Comparison of ENCODE assay signal across 24 cellular contexts in the genomic region with DNA sequence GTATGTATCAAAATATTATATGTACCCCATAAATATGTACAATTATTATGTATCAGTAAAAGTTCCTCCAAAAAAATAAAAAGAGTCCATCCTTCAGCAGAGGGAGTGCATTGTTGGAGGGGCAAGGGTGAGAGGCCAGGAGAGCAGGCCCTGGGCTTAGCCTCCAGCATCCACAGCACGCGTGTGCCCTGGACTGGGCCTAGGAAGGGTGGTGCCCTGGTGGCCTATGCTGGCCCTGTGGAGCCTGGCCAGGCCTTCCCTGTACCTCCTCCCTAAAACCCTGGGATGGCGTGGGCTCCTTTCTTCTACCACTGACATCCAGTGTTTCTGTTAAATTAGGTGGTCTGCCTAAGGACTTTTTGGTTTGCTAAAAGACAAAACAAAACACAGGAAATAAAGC.
"Had no signal": no experiment of that assay in that cellular context is flagged by ENCODE, and none has a peak within 500 bp of the region (broad histone marks: within the 10 kb centered on the region; RNA-seq: fewer than 3 reads in every experiment).

No MANE protein-coding gene starts in this region.

- DNase-seq: activated CD4-positive, alpha-beta T cell treated with anti-CD3 and anti-CD28 coated beads, Interleukin-2, amount 10 ng/mL, durations not matched to agents 24 days and 14 days; activated CD4-positive, alpha-beta T cell treated with anti-CD3 and anti-CD28 coated beads, Interleukin-2, amount 50 U/mL, for 4 hours; activated CD8-positive, alpha-beta T cell treated with anti-CD3 and anti-CD28 coated beads for 36 hours; activated gamma-delta T cell treated with Interleukin-2 at 50 U/mL for 16 hours; activated naive CD4-positive, alpha-beta T cell treated with anti-CD3 and anti-CD28 coated beads for 36 hours; activated naive CD8-positive, alpha-beta T cell treated with anti-CD3 and anti-CD28 coated beads for 36 hours; activated T-cell treated with anti-CD3 and anti-CD28 coated beads, Interleukin-2, amount 50 U/mL, for 1 hour; activated T-cell treated with anti-CD3 and anti-CD28 coated beads, Interleukin-2, amount 50 U/mL, for 72 hours; amniotic stem cell; aorta; brain microvascular endothelial cell; central memory CD4-positive, alpha-beta T cell; NCI-H1048; NCI-H1105 treated with DMSO at 0.1 percent for 48 hours; NCI-H1436 treated with DMSO at 0.1 percent for 48 hours; NCI-H1694 treated with DMSO at 0.1 percent for 48 hours; NCI-H2029; NCI-H524 treated with DMSO at 0.1 percent for 48 hours; PC-9; Right ventricle myocardium superior; SW 1271; T-helper 1 cell; T1000 had no signal

- H3K27ac ChIP-seq: brain microvascular endothelial cell, PC-9 had no signal

- H3K4me2 ChIP-seq: PC-9 had no signal

- H3K27ac Mint-ChIP-seq: activated CD4-positive, alpha-beta T cell treated with anti-CD3 and anti-CD28 coated beads, Interleukin-2, amount 10 ng/mL, durations not matched to agents 24 days and 14 days; activated CD8-positive, alpha-beta T cell treated with anti-CD3 and anti-CD28 coated beads for 36 hours; activated naive CD4-positive, alpha-beta T cell treated with anti-CD3 and anti-CD28 coated beads for 36 hours; activated naive CD8-positive, alpha-beta T cell treated with anti-CD3 and anti-CD28 coated beads for 36 hours; activated T-cell treated with anti-CD3 and anti-CD28 coated beads, Interleukin-2, amount 50 U/mL, for 72 hours; activated T-helper 17 cell treated with anti-CD3 and anti-CD28 coated beads, Interleukin-2, amount 50 U/mL, for 72 hours had no signal

- H3K36me3 ChIP-seq: brain microvascular endothelial cell had no signal

- H3K9me3 Mint-ChIP-seq: activated CD4-positive, alpha-beta T cell treated with anti-CD3 and anti-CD28 coated beads, Interleukin-2, amount 10 ng/mL, durations not matched to agents 24 days and 14 days; activated CD8-positive, alpha-beta T cell treated with anti-CD3 and anti-CD28 coated beads for 36 hours; activated naive CD4-positive, alpha-beta T cell treated with anti-CD3 and anti-CD28 coated beads for 36 hours; activated naive CD8-positive, alpha-beta T cell treated with anti-CD3 and anti-CD28 coated beads for 36 hours; activated T-cell treated with anti-CD3 and anti-CD28 coated beads, Interleukin-2, amount 50 U/mL, for 72 hours; activated T-helper 17 cell treated with anti-CD3 and anti-CD28 coated beads, Interleukin-2, amount 50 U/mL, for 72 hours had no signal

- ATAC-seq: activated CD8-positive, alpha-beta T cell treated with anti-CD3 and anti-CD28 coated beads for 36 hours; activated T-cell treated with anti-CD3 and anti-CD28 coated beads, Interleukin-2, amount 50 U/mL, for 72 hours; activated T-helper 17 cell treated with anti-CD3 and anti-CD28 coated beads, Interleukin-2, amount 50 U/mL, for 72 hours had no signal

- H3K4me3 ChIP-seq: PC-9 had no signal

- H3K4me3 Mint-ChIP-seq: activated CD4-positive, alpha-beta T cell treated with anti-CD3 and anti-CD28 coated beads, Interleukin-2, amount 10 ng/mL, durations not matched to agents 24 days and 14 days; activated CD8-positive, alpha-beta T cell treated with anti-CD3 and anti-CD28 coated beads for 36 hours; activated naive CD4-positive, alpha-beta T cell treated with anti-CD3 and anti-CD28 coated beads for 36 hours; activated naive CD8-positive, alpha-beta T cell treated with anti-CD3 and anti-CD28 coated beads for 36 hours; activated T-cell treated with anti-CD3 and anti-CD28 coated beads, Interleukin-2, amount 50 U/mL, for 72 hours; activated T-helper 17 cell treated with anti-CD3 and anti-CD28 coated beads, Interleukin-2, amount 50 U/mL, for 72 hours had no signal

- H2AFZ ChIP-seq: PC-9 had no signal
